In the genomic region with DNA sequence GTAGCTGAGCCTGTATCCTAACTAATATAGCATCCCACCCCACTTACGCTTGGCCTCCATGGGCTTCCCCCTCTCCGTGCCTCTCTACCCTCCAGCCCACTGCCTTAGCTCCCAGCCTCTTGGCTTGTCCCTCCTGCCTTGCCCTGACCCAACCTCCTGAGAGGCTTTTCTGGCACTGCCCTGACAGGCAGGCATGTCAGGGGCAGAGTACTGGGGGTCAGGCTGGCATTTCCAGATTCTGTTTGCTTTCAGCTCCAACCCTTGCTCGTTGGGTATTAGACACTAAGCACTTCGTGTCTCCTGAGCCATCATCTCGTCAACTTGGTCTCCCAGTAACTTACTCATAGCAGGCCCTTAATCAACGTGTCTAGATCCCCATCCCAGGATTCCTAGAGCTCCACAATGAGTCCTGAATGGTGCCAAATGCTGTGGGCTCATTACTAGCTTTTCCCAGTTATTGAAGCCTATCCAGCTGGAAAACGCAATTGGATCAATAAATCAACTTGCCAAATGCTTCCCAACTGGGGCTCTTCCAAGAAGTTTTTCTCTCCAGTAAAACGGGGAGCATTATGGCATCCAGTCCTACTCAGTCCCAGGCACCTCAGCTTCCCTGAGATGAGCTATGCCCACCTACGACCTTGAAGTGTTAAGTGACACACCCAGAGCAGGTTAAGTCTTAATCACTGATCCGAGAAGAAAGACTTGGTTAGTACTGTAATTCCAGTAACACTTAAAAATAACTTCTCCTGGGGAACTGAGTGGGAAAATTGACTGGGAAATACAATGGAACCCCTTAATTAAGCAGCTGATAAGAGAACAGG, we compare ENCODE assay signal across 19 cellular contexts.
"Had no signal": no experiment of that assay in that cellular context is flagged by ENCODE, and none has a peak within 500 bp of the region (broad histone marks: within the 10 kb centered on the region; RNA-seq: fewer than 3 reads in every experiment).

No MANE protein-coding gene starts in this region.

- H3K36me3 ChIP-seq: suprapubic skin, upper lobe of left lung had no signal

- H3K4me3 ChIP-seq: body of pancreas, coronary artery, skin epidermis, suprapubic skin, upper lobe of left lung had no signal

- H3K27ac ChIP-seq: body of pancreas, coronary artery had no signal

- H3K27me3 ChIP-seq: body of pancreas, suprapubic skin, upper lobe of left lung had no signal

- ATAC-seq: activated CD8-positive, alpha-beta T cell treated with anti-CD3 and anti-CD28 coated beads, Interleukin-2, amount 10 ng/mL, durations not matched to agents 7 days and 5 days; naive thymus-derived CD4-positive, alpha-beta T cell had no signal

- DNase-seq: activated CD4-positive, alpha-beta T cell treated with anti-CD3 and anti-CD28 coated beads, Interleukin-2, amount 10 ng/mL, durations not matched to agents 24 days and 14 days; activated CD4-positive, CD25-positive, alpha-beta regulatory T cell; activated CD8-positive, alpha-beta memory T cell treated with anti-CD3 and anti-CD28 coated beads, Interleukin-2, amount 50 U/mL, for 4 hours; activated CD8-positive, alpha-beta T cell treated with anti-CD3 and anti-CD28 coated beads, Interleukin-2, amount 10 ng/mL, durations not matched to agents 7 days and 5 days; activated gamma-delta T cell treated with Interleukin-2 at 50 U/mL for 16 hours; activated T-cell treated with anti-CD3 and anti-CD28 coated beads, Interleukin-2, amount 50 U/mL, for 48 hours; amniotic stem cell; body of pancreas; effector CD4-positive, alpha-beta T cell; foreskin melanocyte; naive thymus-derived CD4-positive, alpha-beta T cell; retina; stimulated activated CD4-positive, alpha-beta T cell treated with anti-CD3 and anti-CD28 coated beads, Interleukin-4, amount 100 ng/mL, for 4 hours; stimulated activated CD8-positive, alpha-beta memory T cell treated with anti-CD3 and anti-CD28 coated beads, Interleukin-4, amount 100 ng/mL, for 48 hours; stimulated activated naive CD4-positive, alpha-beta T cell treated with Interleukin-2 at 50 U/mL for 16 hours; upper lobe of left lung had no signal

- H3K4me1 ChIP-seq: body of pancreas had no signal

- H3K9me3 ChIP-seq: body of pancreas, suprapubic skin, upper lobe of left lung had no signal
